In genomic region chr1:22700121-22700520, GRCh38 we compare ENCODE assay signal across 23 cellular contexts. TPM values are rescaled to one million over a fixed set of nuclear protein-coding genes. Genes with fewer than 3 reads are reported as not detected.
A peak's percentile ranks its signal among the peaks of the same experiment; 100 is the strongest.
DNase-seq lines count a peak whose midpoint lies in the region; ATAC-seq, FAIRE-seq and TF ChIP-seq lines count a peak whose summit lies in the region.
"Had no signal": no experiment of that assay in that cellular context is flagged by ENCODE, and none has a peak within 500 bp of the region (broad histone marks: within the 10 kb centered on the region; RNA-seq: fewer than 3 reads in every experiment).

No MANE protein-coding gene starts in this region.

- no peak overlapping the region for H3K14ac ChIP-seq in mesenchymal stem cell (ENCODE audit: low read length in 2 of 2)

- H3K18ac ChIP-seq in mesenchymal stem cell (ENCODE audit: low read depth in 1 of 2, low read length in 2 of 2) = no peak overlapping the region

- no peaks in the 10 kb centered on the region for H3K9me3 ChIP-seq in HEK293 (ENCODE audit: control insufficient read depth, insufficient read depth, low read depth, low read length)
- H3K9me3 ChIP-seq in mesenchymal stem cell (ENCODE audit: control insufficient read depth, low read length) = no peaks in the 10 kb centered on the region
- H3K9me3 ChIP-seq in small intestine (ENCODE audit: control insufficient read depth, low read depth) = no peaks in the 10 kb centered on the region
- H3K9me3 ChIP-seq: HAP-1 had no signal

- no peak overlapping the region for H2BK120ac ChIP-seq in mesenchymal stem cell (ENCODE audit: low read depth, low read length)

- H2BK5ac ChIP-seq in mesenchymal stem cell (ENCODE audit: low read depth, low read length, poor library complexity, severe bottlenecking) = no peak overlapping the region

- H3K9ac ChIP-seq in mesenchymal stem cell (ENCODE audit: low read length) = no peak overlapping the region
- H3K9ac ChIP-seq: GM23248 had no signal

- H3K4me2 ChIP-seq in mesenchymal stem cell (ENCODE audit: low read length, poor library complexity, severe bottlenecking) = no peak overlapping the region

- no peak overlapping the region for H2BK12ac ChIP-seq in mesenchymal stem cell (ENCODE audit: low read length in 2 of 2)

- H2BK15ac ChIP-seq in mesenchymal stem cell (ENCODE audit: low read depth, poor library complexity, severe bottlenecking) = no peak overlapping the region

- H3K36me3 ChIP-seq in HEK293 (ENCODE audit: control insufficient read depth in 2 of 2, insufficient read depth in 1 of 2, low read length in 2 of 2) = no peaks in the 10 kb centered on the region
- H3K36me3 ChIP-seq in mesenchymal stem cell (ENCODE audit: control insufficient read depth in 1 of 2, insufficient read depth in 2 of 2, low read depth in 1 of 2, low read length in 2 of 2) = no peaks in the 10 kb centered on the region
- no peaks in the 10 kb centered on the region for H3K36me3 ChIP-seq in small intestine (ENCODE audit: control insufficient read depth in 2 of 2, insufficient read depth in 2 of 2, low read length in 2 of 2)
- H3K36me3 ChIP-seq: HAP-1 had no signal

- CTCF ChIA-PET in HEK293 (lab: Yijun Ruan, JAX) = interaction anchor here (2.6 kb wide), 1 partner anchor 9 kb away, joined by 9 read pairs; no protein-coding TSS in a partner anchor

- H3K4me3 ChIP-seq in HEK293 (ENCODE audit: low read depth, low read length) (no peak overlapping the region), mesenchymal stem cell (ENCODE audit: insufficient read depth in 1 of 2, low read depth in 1 of 2, low read length in 2 of 2) (no peak overlapping the region), small intestine (ENCODE audit: low read depth in 1 of 2, low read length in 2 of 2) (no peak overlapping the region)
- H3K4me3 ChIP-seq: GM23248, HAP-1 had no signal

- FAIRE-seq in small intestine (lab: Jason Lieb, UNC) = no peak
- FAIRE-seq: GM12891, GM18507 had no signal

- H2AFZ ChIP-seq in mesenchymal stem cell (ENCODE audit: low read depth, low read length) = no peak overlapping the region
- H2AFZ ChIP-seq: GM23248 had no signal

- no peak overlapping the region for H3K4ac ChIP-seq in mesenchymal stem cell (ENCODE audit: low read depth in 1 of 2, low read length in 2 of 2)

- H2AK5ac ChIP-seq in mesenchymal stem cell (ENCODE audit: low read length, severe bottlenecking) = peak overlapping the region; percentile 31

- H4K91ac ChIP-seq in mesenchymal stem cell (ENCODE audit: low read length) = no peak overlapping the region

- H3K27ac ChIP-seq in HEK293 (ENCODE audit: extremely low read depth, low read depth, low read length) = no peak overlapping the region
- H3K27ac ChIP-seq in mesenchymal stem cell (ENCODE audit: low read length, poor library complexity, severe bottlenecking) = no peak overlapping the region
- no peak overlapping the region for H3K27ac ChIP-seq in small intestine (ENCODE audit: low read depth in 1 of 2, low read length in 1 of 2)
- H3K27ac ChIP-seq: GM23248 had no signal

- no peak for TF ChIP-seq CTCF in HEK293 (tag by site-specific recombination; IDR thresholded peaks at IDR 0.05)

- ATAC-seq in esophagus mucosa (no peak), GM21786 (IDR thresholded peaks at IDR 0.05; ENCODE audit: unreplicated experiment) (no peak), HG03520 (IDR thresholded peaks at IDR 0.05; ENCODE audit: unreplicated experiment) (no peak)

- WGBS in mesenchymal stem cell = 92% methylated on average over 4 of the region's 5 CpGs
- WGBS in small intestine, 3 donors = 14 to 52% (median 44%) methylated on average over 5 of the region's 5 CpGs

- H3K79me1 ChIP-seq in mesenchymal stem cell (replicated peaks; ENCODE audit: low read length, poor library complexity, severe bottlenecking) = no peaks in the 10 kb centered on the region

- POLR2A ChIA-PET in HEK293 (lab: Yijun Ruan, JAX) = no interaction called here

- no peak for DNase-seq in mesenchymal stem cell
- DNase-seq in small intestine = peak; percentile 59
- DNase-seq: C1 segment of cervical spinal cord; Calu3; CD4-positive, alpha-beta memory T cell; COR-L47; DMS53; DMS79 treated with DMSO at 0.1 percent for 48 hours; GF-D8; GM23248 had no signal

- H3K23ac ChIP-seq in mesenchymal stem cell (ENCODE audit: low read length in 2 of 2) = no peak overlapping the region

- H4K8ac ChIP-seq in mesenchymal stem cell (ENCODE audit: low read length) = no peak overlapping the region

- H3K27me3 ChIP-seq in mesenchymal stem cell (ENCODE audit: control insufficient read depth in 1 of 2, insufficient read depth in 1 of 2, low read length in 2 of 2) (no peaks in the 10 kb centered on the region), small intestine (ENCODE audit: control insufficient read depth in 2 of 2, insufficient read depth in 2 of 2, low read length in 2 of 2) (no peaks in the 10 kb centered on the region)

- no peaks in the 10 kb centered on the region for H3K4me1 ChIP-seq in HEK293 (ENCODE audit: control insufficient read depth, insufficient read depth, low read length)
- H3K4me1 ChIP-seq in mesenchymal stem cell (ENCODE audit: control insufficient read depth, insufficient read depth, low read depth, low read length) = peaks cover 2% of the 10 kb centered on the region
- no peaks in the 10 kb centered on the region for H3K4me1 ChIP-seq in small intestine (ENCODE audit: control insufficient read depth in 2 of 2, insufficient read depth in 1 of 2, low read depth in 1 of 2, low read length in 1 of 2)

TF ChIP-seq in HEK293, 187 proteins besides CTCF, POLR2A, EP300 and RAD21:
- TF ChIP-seq ZNF768 (tag by site-specific recombination; IDR thresholded peaks at IDR 0.05) (peak; percentile 43; the same call in 1 of the 2 replicates), KLF17 (tag by site-specific recombination; IDR thresholded peaks at IDR 0.05) (no peak)

RNA-seq across cellular contexts. Expression of gene EPHB2, which starts 10.5 kb away (rescaled TPM):
- 30.7 TPM for polyA plus RNA-seq in mesenchymal stem cell (2013, experiment 1 of 2)
- 31.2 TPM for polyA plus RNA-seq in mesenchymal stem cell (2013, experiment 2 of 2)
- 10 to 100 TPM in 1 of 3 donors, 1 to 10 TPM in 2; 1.1 to 52.5 (median 1.1) TPM for polyA plus RNA-seq in small intestine
- total RNA-seq in esophagus mucosa = 2.2 TPM
- polyA plus RNA-seq: CD4-positive, alpha-beta memory T cell had no signal

RNA-seq across cellular contexts. Expression of gene C1QB, which starts 47.1 kb away (rescaled TPM):
- polyA plus RNA-seq in mesenchymal stem cell (2013, experiment 1 of 2) = not detected
- not detected for polyA plus RNA-seq in mesenchymal stem cell (2013, experiment 2 of 2)
- polyA plus RNA-seq in small intestine = 100 to 1,000 TPM in 2 of 3 donors, 10 to 100 TPM in 1; 33.5 to 255 (median 119) TPM
- total RNA-seq in esophagus mucosa = 14.4 TPM
- total RNA-seq: A172, A673, Calu3, Daoy, G401, GM23248, H4 had no signal
- polyA plus RNA-seq: BJ; CD4-positive, alpha-beta memory T cell; GM23248 had no signal

RNA-seq across cellular contexts. Expression of gene C1QC, which starts 56.7 kb away (rescaled TPM):
- not detected for polyA plus RNA-seq in mesenchymal stem cell (2013, experiment 1 of 2)
- polyA plus RNA-seq in mesenchymal stem cell (2013, experiment 2 of 2) = not detected
- polyA plus RNA-seq in small intestine = 100 to 1,000 TPM in 1 of 3 donors, 10 to 100 TPM in 2; 17.7 to 181 (median 81.6) TPM
- 11.7 TPM for total RNA-seq in esophagus mucosa
- total RNA-seq: A172, A673, Calu3, Daoy, G401, GM23248, H4 had no signal
- polyA plus RNA-seq: BJ; CD4-positive, alpha-beta memory T cell; GM23248 had no signal
